1 cellular context compared by ENCODE assay signal in the genomic region with DNA sequence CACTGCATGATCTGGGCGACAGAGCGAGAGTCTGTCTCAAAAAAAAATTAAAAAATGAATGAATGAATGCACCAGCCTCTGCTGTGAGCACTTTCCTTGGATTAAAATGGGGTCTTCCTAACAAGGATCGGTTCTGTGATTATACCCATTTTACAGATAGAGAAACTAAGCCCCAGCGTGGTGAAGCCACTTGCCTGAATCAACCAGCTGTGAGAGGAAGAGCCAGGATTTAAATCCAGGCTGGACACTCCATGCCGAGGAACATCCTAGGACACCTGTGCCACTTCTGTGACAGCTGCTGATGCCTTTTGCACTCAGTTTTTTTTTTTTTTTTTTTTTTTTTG.
TF ChIP-seq lines count a peak whose summit lies in the region.

No MANE protein-coding gene starts in this region.

TF ChIP-seq in HepG2, 621 proteins besides CTCF, POLR2A, EP300 and RAD21:
- TF ChIP-seq ZNF629 (CRISPR knock-in tag; conservative IDR thresholded peaks at IDR 0.05) (peak; percentile 87), CHD4 (IDR thresholded peaks at IDR 0.05; ENCODE audit: borderline replicate concordance, low read length) (0 out of 2 replicates have a peak, but pooled peaks have one; percentile 35), ZNF570 (CRISPR knock-in tag; IDR thresholded peaks at IDR 0.05; ENCODE audit: borderline replicate concordance) (no peak)
